In genomic region chr12:124441443-124442190, GRCh38 we compare ENCODE assay signal across 10 cellular contexts.
DNase-seq lines count a peak whose midpoint lies in the region; ATAC-seq and TF ChIP-seq lines count a peak whose summit lies in the region.
"Had no signal": no experiment of that assay in that cellular context is flagged by ENCODE, and none has a peak within 500 bp of the region (broad histone marks: within the 10 kb centered on the region; RNA-seq: fewer than 3 reads in every experiment).

No MANE protein-coding gene starts in this region.

- intact Hi-C loops in lower lobe of right lung (cut with DNase I): no loop called here

- TF ChIP-seq CTCF in fibroblast of mammary gland (conservative IDR thresholded peaks at IDR 0.05; ENCODE audit: control insufficient read depth, insufficient read depth, low read depth, low read length) (no peak), retinal pigment epithelial cell (conservative IDR thresholded peaks at IDR 0.05; ENCODE audit: low read depth, low read length) (no peak), lower lobe of right lung (IDR thresholded peaks at IDR 0.05) (no peak)

- DNase-seq in EL (peak; percentile 96), fibroblast of mammary gland (ENCODE audit: low read depth) (peak; percentile 88), retinal pigment epithelial cell (ENCODE audit: low read depth) (peak; percentile 77), G401 (ENCODE audit: low spot score) (no peak), lower lobe of right lung (no peak), C1 segment of cervical spinal cord (lab: John Stamatoyannopoulos, UW) (no peak)
- DNase-seq in stimulated activated CD4-positive, alpha-beta T cell treated with anti-CD3 and anti-CD28 coated beads, Interleukin-4, amount 100 ng/mL, for 1 hour: no peak
- DNase-seq: hippocampal formation, Peyer's patch had no signal

- H3K4me3 ChIP-seq in fibroblast of mammary gland (ENCODE audit: control insufficient read depth, low read depth, low read length) (no peak overlapping the region), retinal pigment epithelial cell (ENCODE audit: low read length) (no peak overlapping the region), lower lobe of right lung (no peak overlapping the region)
- H3K4me3 ChIP-seq: Peyer's patch had no signal

- peaks cover 83% of the 10 kb centered on the region for H3K36me3 ChIP-seq in lower lobe of right lung

- no peaks in the 10 kb centered on the region for H3K9me3 ChIP-seq in lower lobe of right lung
- H3K9me3 ChIP-seq: Peyer's patch had no signal

- no peaks in the 10 kb centered on the region for H3K27me3 ChIP-seq in lower lobe of right lung (ENCODE audit: low read depth)
- H3K27me3 ChIP-seq: Peyer's patch had no signal

- in situ Hi-C loops in G401 (cut with HindIII; ENCODE audit: low sequenced_read_pairs): no loop called here

- ATAC-seq in SK-N-SH treated with all-trans-retinoic acid at 6 μM for 48 hours (peak; percentile 97), lower lobe of right lung (no peak)

- no peak overlapping the region for H3K27ac ChIP-seq in lower lobe of right lung

- peaks cover 28% of the 10 kb centered on the region for H3K4me1 ChIP-seq in lower lobe of right lung
- H3K4me1 ChIP-seq: Peyer's patch had no signal

TF ChIP-seq in SK-N-SH treated with all-trans-retinoic acid at 6 μM for 48 hours, 23 proteins besides CTCF, POLR2A, EP300 and RAD21:
- no peak for TF ChIP-seq CSRNP3 (CRISPR knock-in tag; IDR thresholded peaks at IDR 0.05)
- TF ChIP-seq TCF4 (CRISPR knock-in tag; IDR thresholded peaks at IDR 0.05; ENCODE audit: borderline replicate concordance): no peak
- TF ChIP-seq BACH2 (CRISPR knock-in tag; IDR thresholded peaks at IDR 0.05; ENCODE audit: borderline replicate concordance): no peak
- no peak for TF ChIP-seq ZNF8 (CRISPR knock-in tag; IDR thresholded peaks at IDR 0.05)
- TF ChIP-seq RARB (CRISPR knock-in tag; IDR thresholded peaks at IDR 0.05): no peak
- TF ChIP-seq CSDC2 (CRISPR knock-in tag; IDR thresholded peaks at IDR 0.05): no peak
- no peak for TF ChIP-seq ZFP3 (CRISPR knock-in tag; IDR thresholded peaks at IDR 0.05)
- no peak for TF ChIP-seq PATZ1 (CRISPR knock-in tag; IDR thresholded peaks at IDR 0.05; ENCODE audit: borderline replicate concordance)

Comparison
In these comparisons a context has a peak if more than half of its experiments do, and no peak if none do; other contexts are left out.
1. DNase-seq: peak in EL (single experiment), fibroblast of mammary gland (single experiment) and retinal pigment epithelial cell (single experiment); none in stimulated activated CD4-positive, alpha-beta T cell treated with anti-CD3 and anti-CD28 coated beads, Interleukin-4, amount 100 ng/mL, for 1 hour (single experiment), G401 (single experiment), lower lobe of right lung (single experiment) and C1 segment of cervical spinal cord (0 of 14).